In genomic region chr14:83611906-83612305, GRCh38 we compare ENCODE assay signal across 23 cellular contexts.
"Had no signal": no experiment of that assay in that cellular context is flagged by ENCODE, and none has a peak within 500 bp of the region (broad histone marks: within the 10 kb centered on the region; RNA-seq: fewer than 3 reads in every experiment).

No MANE protein-coding gene starts in this region.

- H3K4me1 Mint-ChIP-seq: immature natural killer cell; stimulated activated naive B cell treated with anti-CD40 and anti-IgM and Interleukin-4, amounts not matched to agents 10 μg/mL and 1 μg/mL and 100 μg/mL, for 72 hours; stimulated activated naive CD8-positive, alpha-beta T cell treated with anti-CD3 and anti-CD28 coated beads, Interleukin-15, amount 100 ng/mL, for 72 hours had no signal

- H3K4me3 Mint-ChIP-seq: immature natural killer cell; natural killer cell treated with Interleukin-12 subunit alpha and Interleukin-12 subunit beta and Interleukin-15 and Interleukin-18, amount 100 ng/mL, for 72 hours; stimulated activated naive B cell treated with anti-CD40 and anti-IgM and Interleukin-4, amounts not matched to agents 10 μg/mL and 1 μg/mL and 100 μg/mL, for 72 hours; stimulated activated naive CD8-positive, alpha-beta T cell treated with anti-CD3 and anti-CD28 coated beads, Interleukin-15, amount 100 ng/mL, for 72 hours had no signal

- H3K4me1 ChIP-seq: foreskin keratinocyte, psoas muscle, spleen, testis, transverse colon had no signal

- H3K27ac Mint-ChIP-seq: immature natural killer cell; natural killer cell treated with Interleukin-12 subunit alpha and Interleukin-12 subunit beta and Interleukin-15 and Interleukin-18, amount 100 ng/mL, for 72 hours; stimulated activated naive B cell treated with anti-CD40 and anti-IgM and Interleukin-4, amounts not matched to agents 10 μg/mL and 1 μg/mL and 100 μg/mL, for 72 hours; stimulated activated naive CD8-positive, alpha-beta T cell treated with anti-CD3 and anti-CD28 coated beads, Interleukin-15, amount 100 ng/mL, for 72 hours had no signal

- H3K4me3 ChIP-seq: lung, psoas muscle, spleen, testis, transverse colon had no signal

- ATAC-seq: foreskin keratinocyte; left colon; left ventricle myocardium superior; natural killer cell treated with Interleukin-12 subunit alpha and Interleukin-12 subunit beta and Interleukin-15 and Interleukin-18, amount 100 ng/mL, for 72 hours; psoas muscle; sciatic nerve; stimulated activated naive B cell treated with anti-CD40 and anti-IgM and Interleukin-4, amounts not matched to agents 10 μg/mL and 1 μg/mL and 100 μg/mL, for 72 hours; stimulated activated naive CD8-positive, alpha-beta T cell treated with anti-CD3 and anti-CD28 coated beads, Interleukin-15, amount 100 ng/mL, for 72 hours had no signal

- H3K36me3 ChIP-seq: spleen, transverse colon had no signal

- DNase-seq: dermis blood vessel endothelial cell; erythroblast; immature natural killer cell; kidney; left colon; left ventricle myocardium superior; mesenchymal stem cell; midbrain; occipital lobe; psoas muscle; retina; spleen; stimulated activated CD4-positive, alpha-beta T cell treated with anti-CD3 and anti-CD28 coated beads, Interleukin-15, amount 100 ng/mL, for 24 hours; stimulated activated CD4-positive, alpha-beta T cell treated with anti-CD3 and anti-CD28 coated beads, Interleukin-1b, Interleukin-23, amount 100 ng/mL, for 48 hours; stimulated activated CD4-positive, alpha-beta T cell treated with anti-CD3 and anti-CD28 coated beads, Interleukin-4, amount 100 ng/mL, for 24 hours; stimulated activated naive B cell treated with anti-CD40 and anti-IgM and Interleukin-4, amounts not matched to agents 10 μg/mL and 1 μg/mL and 100 μg/mL, for 72 hours; stimulated activated naive CD8-positive, alpha-beta T cell treated with anti-CD3 and anti-CD28 coated beads, Interleukin-15, amount 100 ng/mL, for 72 hours; testis; transverse colon had no signal

- H3K27me3 ChIP-seq: foreskin keratinocyte, spleen, testis, transverse colon had no signal

- H3K27me3 Mint-ChIP-seq: natural killer cell treated with Interleukin-12 subunit alpha and Interleukin-12 subunit beta and Interleukin-15 and Interleukin-18, amount 100 ng/mL, for 72 hours; stimulated activated naive B cell treated with anti-CD40 and anti-IgM and Interleukin-4, amounts not matched to agents 10 μg/mL and 1 μg/mL and 100 μg/mL, for 72 hours; stimulated activated naive CD8-positive, alpha-beta T cell treated with anti-CD3 and anti-CD28 coated beads, Interleukin-15, amount 100 ng/mL, for 72 hours had no signal

- H3K36me3 Mint-ChIP-seq: immature natural killer cell; natural killer cell treated with Interleukin-12 subunit alpha and Interleukin-12 subunit beta and Interleukin-15 and Interleukin-18, amount 100 ng/mL, for 72 hours; stimulated activated naive B cell treated with anti-CD40 and anti-IgM and Interleukin-4, amounts not matched to agents 10 μg/mL and 1 μg/mL and 100 μg/mL, for 72 hours had no signal

- H3K9me3 ChIP-seq: psoas muscle, testis, transverse colon had no signal

- H3K27ac ChIP-seq: foreskin keratinocyte, psoas muscle, spleen, testis, transverse colon had no signal
